1 cellular context compared by ENCODE assay signal in the genomic region with DNA sequence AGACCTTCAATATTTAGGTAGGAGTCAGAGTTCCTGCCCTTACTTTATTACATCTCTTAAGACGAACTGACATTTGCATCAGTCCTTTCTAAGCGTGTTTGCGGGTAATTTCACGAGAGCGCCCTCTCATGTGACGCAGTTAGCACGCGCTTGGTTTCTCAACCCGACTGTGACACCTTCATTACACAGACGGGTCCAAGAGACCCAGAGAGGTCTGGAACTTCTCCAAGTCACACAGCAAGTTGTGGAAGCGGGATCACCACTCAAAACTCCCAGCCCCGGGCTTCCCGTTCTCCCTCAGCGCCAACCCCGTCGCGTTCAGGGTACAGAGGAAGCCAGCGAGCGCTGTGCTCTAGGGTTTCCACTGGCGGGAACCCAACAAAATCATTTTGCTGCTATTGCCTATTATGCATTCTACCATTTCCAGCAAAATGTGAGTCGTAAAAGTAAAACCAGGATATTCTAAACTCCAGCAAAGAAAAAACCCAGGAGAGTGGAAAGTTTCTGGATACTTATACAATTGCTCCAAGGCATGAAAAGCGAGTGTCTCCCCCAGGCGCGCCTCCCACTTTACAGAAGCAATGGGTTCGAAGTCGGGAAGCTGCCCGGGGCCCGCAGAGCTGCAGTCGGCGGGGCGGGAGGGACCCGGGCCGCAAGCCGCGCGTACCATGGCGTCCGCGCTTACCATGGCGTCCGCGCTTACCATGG.
TF ChIP-seq lines count a peak whose summit lies in the region.

No MANE protein-coding gene starts in this region.

TF ChIP-seq in K562, 482 proteins besides CTCF, POLR2A, EP300 and RAD21 (continued from another document and continues in another):
- TF ChIP-seq ARID3A (IDR thresholded peaks at IDR 0.05; ENCODE audit: borderline replicate concordance, low read depth, low read length) (no peak), HEY1 (CRISPR knock-in tag; IDR thresholded peaks at IDR 0.05; ENCODE audit: borderline replicate concordance) (no peak), RAD51 (IDR thresholded peaks at IDR 0.05; ENCODE audit: borderline replicate concordance, low read depth) (no peak; the same call in none of the 2 replicates), YBX1 (IDR thresholded peaks at IDR 0.05) (no peak), ZNF780A (CRISPR knock-in tag; IDR thresholded peaks at IDR 0.05) (no peak), RBM22 (IDR thresholded peaks at IDR 0.05; ENCODE audit: low read depth, low read length, poor library complexity, severe bottlenecking) (no peak), SLC30A9 (CRISPR knock-in tag; IDR thresholded peaks at IDR 0.05) (no peak), TCF7L2 (IDR thresholded peaks at IDR 0.05; ENCODE audit: low read depth, low read length) (no peak), PHF20 (IDR thresholded peaks at IDR 0.05; ENCODE audit: partially characterized antibody) (peak; percentile 7), SIX5 (IDR thresholded peaks at IDR 0.05; ENCODE audit: borderline replicate concordance in 1 of 2, insufficient read depth in 1 of 2, low read depth in 1 of 2, low read length in 2 of 2) (no peak), ZNF766 (CRISPR knock-in tag; conservative IDR thresholded peaks at IDR 0.05) (peak; percentile 26; the same call in 1 of the 2 replicates), SAFB2 (IDR thresholded peaks at IDR 0.05; ENCODE audit: borderline replicate concordance, low read depth, low read length, severe bottlenecking) (no peak), FOXM1 (IDR thresholded peaks at IDR 0.05; ENCODE audit: low read depth) (0 out of 2 replicates have a peak, but pooled peaks have one; percentile 7), FOXM1 (CRISPR knock-in tag; IDR thresholded peaks at IDR 0.05; ENCODE audit: low read depth) (no peak), SMAD3 (CRISPR knock-in tag; conservative IDR thresholded peaks at IDR 0.05) (no peak), TCF7 (IDR thresholded peaks at IDR 0.05; ENCODE audit: borderline replicate concordance) (0 out of 2 replicates have a peak, but pooled peaks have one; percentile 1), ZBTB40 (IDR thresholded peaks at IDR 0.05) (no peak), ZBTB40 (CRISPR knock-in tag; IDR thresholded peaks at IDR 0.05) (no peak), ZKSCAN3 (CRISPR knock-in tag; IDR thresholded peaks at IDR 0.05) (no peak), EZH2 (IDR thresholded peaks at IDR 0.05; ENCODE audit: borderline replicate concordance, low read depth, low read length) (no peak), TRIM28 (IDR thresholded peaks at IDR 0.05) (no peak), FOXA1 (IDR thresholded peaks at IDR 0.05; ENCODE audit: borderline replicate concordance) (no peak), BCL6 (CRISPR knock-in tag; IDR thresholded peaks at IDR 0.05) (no peak), ARID2 (IDR thresholded peaks at IDR 0.05) (no peak), ZNF316 (IDR thresholded peaks at IDR 0.05) (no peak), SMAD1 (IDR thresholded peaks at IDR 0.05; ENCODE audit: low read depth, low read length, partially characterized antibody) (no peak), CBX1 (IDR thresholded peaks at IDR 0.05; ENCODE audit: low read depth) (peak; percentile 52; the same call in 1 of the 2 replicates), MTF1 (CRISPR knock-in tag; IDR thresholded peaks at IDR 0.05; ENCODE audit: borderline replicate concordance) (no peak), ELK3 (CRISPR knock-in tag; IDR thresholded peaks at IDR 0.05) (no peak), ILK (tag; IDR thresholded peaks at IDR 0.05; ENCODE audit: borderline replicate concordance, low read depth) (no peak), ZNF586 (CRISPR knock-in tag; conservative IDR thresholded peaks at IDR 0.05) (no peak)
- TF ChIP-seq, protein P1, sequence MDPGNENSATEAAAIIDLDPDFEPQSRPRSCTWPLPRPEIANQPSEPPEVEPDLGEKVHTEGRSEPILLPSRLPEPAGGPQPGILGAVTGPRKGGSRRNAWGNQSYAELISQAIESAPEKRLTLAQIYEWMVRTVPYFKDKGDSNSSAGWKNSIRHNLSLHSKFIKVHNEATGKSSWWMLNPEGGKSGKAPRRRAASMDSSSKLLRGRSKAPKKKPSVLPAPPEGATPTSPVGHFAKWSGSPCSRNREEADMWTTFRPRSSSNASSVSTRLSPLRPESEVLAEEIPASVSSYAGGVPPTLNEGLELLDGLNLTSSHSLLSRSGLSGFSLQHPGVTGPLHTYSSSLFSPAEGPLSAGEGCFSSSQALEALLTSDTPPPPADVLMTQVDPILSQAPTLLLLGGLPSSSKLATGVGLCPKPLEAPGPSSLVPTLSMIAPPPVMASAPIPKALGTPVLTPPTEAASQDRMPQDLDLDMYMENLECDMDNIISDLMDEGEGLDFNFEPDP (CRISPR knock-in tag; IDR thresholded peaks at IDR 0.05): no peak
- TF ChIP-seq, protein P2, sequence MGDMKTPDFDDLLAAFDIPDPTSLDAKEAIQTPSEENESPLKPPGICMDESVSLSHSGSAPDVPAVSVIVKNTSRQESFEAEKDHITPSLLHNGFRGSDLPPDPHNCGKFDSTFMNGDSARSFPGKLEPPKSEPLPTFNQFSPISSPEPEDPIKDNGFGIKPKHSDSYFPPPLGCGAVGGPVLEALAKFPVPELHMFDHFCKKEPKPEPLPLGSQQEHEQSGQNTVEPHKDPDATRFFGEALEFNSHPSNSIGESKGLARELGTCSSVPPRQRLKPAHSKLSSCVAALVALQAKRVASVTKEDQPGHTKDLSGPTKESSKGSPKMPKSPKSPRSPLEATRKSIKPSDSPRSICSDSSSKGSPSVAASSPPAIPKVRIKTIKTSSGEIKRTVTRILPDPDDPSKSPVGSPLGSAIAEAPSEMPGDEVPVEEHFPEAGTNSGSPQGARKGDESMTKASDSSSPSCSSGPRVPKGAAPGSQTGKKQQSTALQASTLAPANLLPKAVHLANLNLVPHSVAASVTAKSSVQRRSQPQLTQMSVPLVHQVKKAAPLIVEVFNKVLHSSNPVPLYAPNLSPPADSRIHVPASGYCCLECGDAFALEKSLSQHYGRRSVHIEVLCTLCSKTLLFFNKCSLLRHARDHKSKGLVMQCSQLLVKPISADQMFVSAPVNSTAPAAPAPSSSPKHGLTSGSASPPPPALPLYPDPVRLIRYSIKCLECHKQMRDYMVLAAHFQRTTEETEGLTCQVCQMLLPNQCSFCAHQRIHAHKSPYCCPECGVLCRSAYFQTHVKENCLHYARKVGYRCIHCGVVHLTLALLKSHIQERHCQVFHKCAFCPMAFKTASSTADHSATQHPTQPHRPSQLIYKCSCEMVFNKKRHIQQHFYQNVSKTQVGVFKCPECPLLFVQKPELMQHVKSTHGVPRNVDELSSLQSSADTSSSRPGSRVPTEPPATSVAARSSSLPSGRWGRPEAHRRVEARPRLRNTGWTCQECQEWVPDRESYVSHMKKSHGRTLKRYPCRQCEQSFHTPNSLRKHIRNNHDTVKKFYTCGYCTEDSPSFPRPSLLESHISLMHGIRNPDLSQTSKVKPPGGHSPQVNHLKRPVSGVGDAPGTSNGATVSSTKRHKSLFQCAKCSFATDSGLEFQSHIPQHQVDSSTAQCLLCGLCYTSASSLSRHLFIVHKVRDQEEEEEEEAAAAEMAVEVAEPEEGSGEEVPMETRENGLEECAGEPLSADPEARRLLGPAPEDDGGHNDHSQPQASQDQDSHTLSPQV (IDR thresholded peaks at IDR 0.05): peak; percentile 68
- TF ChIP-seq, protein P3, sequence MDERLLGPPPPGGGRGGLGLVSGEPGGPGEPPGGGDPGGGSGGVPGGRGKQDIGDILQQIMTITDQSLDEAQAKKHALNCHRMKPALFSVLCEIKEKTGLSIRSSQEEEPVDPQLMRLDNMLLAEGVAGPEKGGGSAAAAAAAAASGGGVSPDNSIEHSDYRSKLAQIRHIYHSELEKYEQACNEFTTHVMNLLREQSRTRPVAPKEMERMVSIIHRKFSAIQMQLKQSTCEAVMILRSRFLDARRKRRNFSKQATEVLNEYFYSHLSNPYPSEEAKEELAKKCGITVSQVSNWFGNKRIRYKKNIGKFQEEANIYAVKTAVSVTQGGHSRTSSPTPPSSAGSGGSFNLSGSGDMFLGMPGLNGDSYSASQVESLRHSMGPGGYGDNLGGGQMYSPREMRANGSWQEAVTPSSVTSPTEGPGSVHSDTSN (CRISPR knock-in tag; IDR thresholded peaks at IDR 0.05; ENCODE audit: low read depth): no peak
- TF ChIP-seq, protein P3 (tag; conservative IDR thresholded peaks at IDR 0.05; ENCODE audit: low read depth): peak; percentile 8
- TF ChIP-seq, protein P4, sequence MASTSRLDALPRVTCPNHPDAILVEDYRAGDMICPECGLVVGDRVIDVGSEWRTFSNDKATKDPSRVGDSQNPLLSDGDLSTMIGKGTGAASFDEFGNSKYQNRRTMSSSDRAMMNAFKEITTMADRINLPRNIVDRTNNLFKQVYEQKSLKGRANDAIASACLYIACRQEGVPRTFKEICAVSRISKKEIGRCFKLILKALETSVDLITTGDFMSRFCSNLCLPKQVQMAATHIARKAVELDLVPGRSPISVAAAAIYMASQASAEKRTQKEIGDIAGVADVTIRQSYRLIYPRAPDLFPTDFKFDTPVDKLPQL (IDR thresholded peaks at IDR 0.05; ENCODE audit: extremely low read depth, insufficient read length): no peak
